ENCODE assay signal across 13 cellular contexts in the genomic region with DNA sequence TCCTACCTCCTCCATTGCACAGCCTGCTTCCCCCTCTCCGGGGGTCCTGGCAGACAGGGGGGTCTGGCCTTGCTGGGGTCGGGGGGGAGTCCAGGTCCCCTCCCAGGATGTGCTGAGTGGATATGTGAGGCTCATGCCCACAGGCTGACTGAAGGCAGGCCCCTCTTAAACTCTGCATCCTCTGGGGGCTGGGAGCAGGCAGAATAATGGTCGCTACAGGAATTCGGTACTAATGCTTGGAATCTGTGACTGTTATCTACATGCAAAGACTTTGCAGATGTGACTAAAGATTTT. TPM values are rescaled to one million over a fixed set of nuclear protein-coding genes. Genes with fewer than 3 reads are reported as not detected.
DNase-seq lines count a peak whose midpoint lies in the region; TF ChIP-seq lines count a peak whose summit lies in the region.
"Had no signal": no experiment of that assay in that cellular context is flagged by ENCODE, and none has a peak within 500 bp of the region (broad histone marks: within the 10 kb centered on the region; RNA-seq: fewer than 3 reads in every experiment).

No MANE protein-coding gene starts in this region.

- peaks cover 19% of the 10 kb centered on the region for H3K4me1 Mint-ChIP-seq in progenitor cell of endocrine pancreas (ENCODE audit: low read depth)

- H3K27ac Mint-ChIP-seq in progenitor cell of endocrine pancreas: no peak overlapping the region

- DNase-seq in GM06990 (ENCODE audit: extremely low read depth, insufficient read length) (no peak), dorsolateral prefrontal cortex (no peak), progenitor cell of endocrine pancreas (ENCODE audit: low spot score, unreplicated experiment) (no peak), medulla oblongata (ENCODE audit: extremely low spot score) (no peak), sigmoid colon (no peak)
- DNase-seq in stimulated activated CD8-positive, alpha-beta memory T cell treated with anti-CD3 and anti-CD28 coated beads, Interleukin-4, amount 100 ng/mL, for 48 hours: no peak
- DNase-seq: activated CD4-positive, CD25-positive, alpha-beta regulatory T cell treated with anti-CD3 and anti-CD28 coated beads, Interleukin-2, amount 50 U/mL, for 72 hours; adrenal gland; gastrocnemius medialis; left cardiac atrium; SHP77 had no signal

- H3K4me3 ChIP-seq in GM06990 (replicated peaks; ENCODE audit: low read depth, low read length) (peak overlapping the region; percentile 91), OCI-LY1 (ENCODE audit: low read depth, low read length, poor library complexity, severe bottlenecking) (peak overlapping the region; percentile 89), dorsolateral prefrontal cortex (peak overlapping the region in 1 of 59 donors; percentile 83), sigmoid colon (no peak overlapping the region)
- H3K4me3 ChIP-seq: adrenal gland had no signal

- no peaks in the 10 kb centered on the region for H3K27me3 ChIP-seq in GM06990 (replicated peaks; ENCODE audit: control insufficient read depth, insufficient read depth, low read length)
- peaks cover 12% of the 10 kb centered on the region for H3K27me3 ChIP-seq in OCI-LY1 (ENCODE audit: insufficient read depth, low read length)
- no peaks in the 10 kb centered on the region for H3K27me3 ChIP-seq in dorsolateral prefrontal cortex
- no peaks in the 10 kb centered on the region for H3K27me3 ChIP-seq in sigmoid colon
- H3K27me3 ChIP-seq: adrenal gland, gastrocnemius medialis, pancreas had no signal

- no peaks in the 10 kb centered on the region for H3K27me3 Mint-ChIP-seq in progenitor cell of endocrine pancreas

- intact Hi-C loops in dorsolateral prefrontal cortex (cut with DNase I) (no loop called here), sigmoid colon (cut with DNase I) (loop anchor here (5.0 kb wide), 2 partner anchors 35 to 85 kb away; partner anchors contain the start of genes DNAL4 and NPTXR)

- H3K4me2 ChIP-seq in OCI-LY1 (ENCODE audit: low read length): peak overlapping the region; percentile 98

- H3K4me3 Mint-ChIP-seq in progenitor cell of endocrine pancreas (ENCODE audit: low read depth): peak overlapping the region; percentile 21

- no peaks in the 10 kb centered on the region for H3F3A ChIP-seq in OCI-LY1 (ENCODE audit: insufficient read depth, low read length)

- no peaks in the 10 kb centered on the region for H3K79me2 ChIP-seq in OCI-LY1 (ENCODE audit: insufficient read depth, low read length)

- peaks cover 1% of the 10 kb centered on the region for H3K36me3 Mint-ChIP-seq in progenitor cell of endocrine pancreas (ENCODE audit: insufficient read depth)

- no peak overlapping the region for H2AFZ ChIP-seq in OCI-LY1 (ENCODE audit: low read length)

- no peak overlapping the region for H3K27ac ChIP-seq in OCI-LY1 (ENCODE audit: low read depth, low read length, poor library complexity, severe bottlenecking)
- H3K27ac ChIP-seq in dorsolateral prefrontal cortex: peak overlapping the region in 51 of 59 donors; percentile 22 to 99 (median 97)
- H3K27ac ChIP-seq in sigmoid colon: no peak overlapping the region
- H3K27ac ChIP-seq: adrenal gland had no signal

- TF ChIP-seq CTCF in GM06990 (IDR thresholded peaks at IDR 0.05; ENCODE audit: insufficient read depth, low read length, poor library complexity, severe bottlenecking): no peak
- TF ChIP-seq CTCF in OCI-LY1 (IDR thresholded peaks at IDR 0.05; ENCODE audit: low read length): no peak
- TF ChIP-seq CTCF in dorsolateral prefrontal cortex (IDR thresholded peaks at IDR 0.05 in 54 of 56, conservative IDR thresholded peaks at IDR 0.05 in 2 of 56; ENCODE audit: low read depth in 1 of 56, partially characterized antibody in 56 of 56): no peak
- TF ChIP-seq CTCF in progenitor cell of endocrine pancreas (IDR thresholded peaks at IDR 0.05; ENCODE audit: unreplicated experiment): no peak
- TF ChIP-seq CTCF in sigmoid colon (IDR thresholded peaks at IDR 0.05): no peak

- H3K9me3 Mint-ChIP-seq in progenitor cell of endocrine pancreas (ENCODE audit: low read depth): no peaks in the 10 kb centered on the region

- H3K9ac ChIP-seq in OCI-LY1 (ENCODE audit: low read length): no peak overlapping the region

- peaks cover 36% of the 10 kb centered on the region for H3K4me1 ChIP-seq in OCI-LY1 (ENCODE audit: insufficient read depth, low read length, severe bottlenecking)
- H3K4me1 ChIP-seq in sigmoid colon: peaks cover 0 to 24% (median 17%) of the 10 kb centered on the region in 4 donors

- H3K9me3 ChIP-seq in OCI-LY1 (ENCODE audit: low read length): no peaks in the 10 kb centered on the region
- H3K9me3 ChIP-seq in sigmoid colon: no peaks in the 10 kb centered on the region
- H3K9me3 ChIP-seq: adrenal gland, gastrocnemius medialis, pancreas had no signal

- TF ChIP-seq EP300 in sigmoid colon (IDR thresholded peaks at IDR 0.05): no peak

- H3K9me2 ChIP-seq in OCI-LY1 (ENCODE audit: low read depth, low read length): no peaks in the 10 kb centered on the region

- no peak for TF ChIP-seq POLR2A in sigmoid colon (IDR thresholded peaks at IDR 0.05)

- 71 to 75% methylated on average over 4 of the region's 4 CpGs for WGBS in sigmoid colon, 2 donors

- H3K36me3 ChIP-seq in GM06990 (ENCODE audit: control insufficient read depth, insufficient read depth, low read length): no peaks in the 10 kb centered on the region; the same call in none of the 2 replicates
- peaks cover 7% of the 10 kb centered on the region; the same call in 1 of the 2 replicates for H3K36me3 ChIP-seq in OCI-LY1 (ENCODE audit: insufficient read depth, low read length)
- peaks cover 2 to 5% (median 5%) of the 10 kb centered on the region in 4 donors for H3K36me3 ChIP-seq in sigmoid colon

- no peaks in the 10 kb centered on the region for H4K20me1 ChIP-seq in OCI-LY1 (ENCODE audit: insufficient read depth, low read length)

RNA-seq across cellular contexts. Expression of gene SUN2, which starts 1.6 kb away (rescaled TPM):
- total RNA-seq in dorsolateral prefrontal cortex (100 to 1,000 TPM; 122 to 627 (median 268) TPM), progenitor cell of endocrine pancreas (61.8 and 66.1 TPM in 2 replicates), sigmoid colon (100 to 1,000 TPM; 255 to 319 (median 281) TPM)
- polyA plus RNA-seq in sigmoid colon: 100 to 1,000 TPM in 1 of 3 donors, 10 to 100 TPM in 1, 1 to 10 TPM in 1; 9.2 to 132 (median 19.2) TPM

RNA-seq across cellular contexts. Expression of gene DNAL4, which starts 36.5 kb away (rescaled TPM):
- total RNA-seq in dorsolateral prefrontal cortex (10 to 100 TPM; 15.6 to 42.0 (median 23.9) TPM), progenitor cell of endocrine pancreas (27.1 and 28.0 TPM in 2 replicates), sigmoid colon (10 to 100 TPM in 3 of 4 donors, 1 to 10 TPM in 1; 7.9 to 15.0 (median 11.5) TPM)
- 10 to 100 TPM; 18.7 to 25.8 (median 23.8) TPM for polyA plus RNA-seq in sigmoid colon

RNA-seq across cellular contexts. Expression of gene GTPBP1, which starts 51.7 kb away (rescaled TPM):
- total RNA-seq in dorsolateral prefrontal cortex (10 to 100 TPM; 30.5 to 76.8 (median 48.2) TPM), progenitor cell of endocrine pancreas (64.0 and 64.9 TPM in 2 replicates), sigmoid colon (10 to 100 TPM; 23.5 to 46.2 (median 31.0) TPM)
- polyA plus RNA-seq in sigmoid colon: 10 to 100 TPM; 15.0 to 59.1 (median 21.0) TPM

RNA-seq across cellular contexts. Expression of gene JOSD1, which starts 56.7 kb away (rescaled TPM):
- total RNA-seq in dorsolateral prefrontal cortex (10 to 100 TPM; 41.2 to 87.6 (median 55.2) TPM), progenitor cell of endocrine pancreas (40.6 and 46.3 TPM in 2 replicates), sigmoid colon (10 to 100 TPM; 34.9 to 46.0 (median 36.8) TPM)
- 10 to 100 TPM; 57.6 to 94.6 (median 74.5) TPM for polyA plus RNA-seq in sigmoid colon

Comparison
In these comparisons a context has a peak if more than half of its experiments do, and no peak if none do; other contexts are left out.
1. H3K4me3 ChIP-seq: peak in GM06990 (single experiment) and OCI-LY1 (single experiment); none in sigmoid colon (0 of 4).
2. H3K27ac ChIP-seq: peak in dorsolateral prefrontal cortex (51 of 59); none in OCI-LY1 (single experiment) and sigmoid colon (0 of 4).